1 cellular context compared by ENCODE assay signal in the genomic region with DNA sequence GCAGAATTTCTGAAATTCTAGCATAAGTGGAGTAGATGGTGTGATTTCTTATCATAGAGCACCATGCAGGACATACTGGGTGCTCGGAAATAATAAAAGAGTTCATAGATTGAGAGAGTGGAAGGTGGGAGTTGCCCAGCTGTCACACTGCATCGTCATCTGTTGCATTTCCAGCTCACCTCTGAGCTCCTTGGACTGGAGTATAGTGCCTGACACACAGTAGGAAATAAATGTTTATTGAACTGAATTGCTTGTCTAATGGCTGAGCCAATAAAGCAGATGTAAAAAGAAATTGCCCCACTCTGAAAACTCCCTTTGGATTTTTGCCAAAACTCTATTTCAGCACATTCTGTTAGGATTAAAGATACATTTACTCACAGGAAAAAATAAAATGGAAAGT.
TF ChIP-seq lines count a peak whose summit lies in the region.

No MANE protein-coding gene starts in this region.

TF ChIP-seq in HEK293, 187 proteins besides CTCF, POLR2A, EP300 and RAD21:
- TF ChIP-seq ZNF157 (tag by site-specific recombination; IDR thresholded peaks at IDR 0.05) (no peak), ZBTB44 (tag by site-specific recombination; IDR thresholded peaks at IDR 0.05) (0 out of 2 replicates have a peak, but pooled peaks have one; percentile 23), PRDM6 (tag by site-specific recombination; IDR thresholded peaks at IDR 0.05) (peak; percentile 72), ZSCAN30 (tag by site-specific recombination; IDR thresholded peaks at IDR 0.05) (peak; percentile 64; the same call in 1 of the 2 replicates)
